ENCODE assay signal across 12 cellular contexts in genomic region chr10:11881477-11882417, GRCh38. TPM values are rescaled to one million over a fixed set of nuclear protein-coding genes. Genes with fewer than 3 reads are reported as not detected.
DNase-seq lines count a peak whose midpoint lies in the region; ATAC-seq, FAIRE-seq and TF ChIP-seq lines count a peak whose summit lies in the region.
"Had no signal": no experiment of that assay in that cellular context is flagged by ENCODE, and none has a peak within 500 bp of the region (broad histone marks: within the 10 kb centered on the region; RNA-seq: fewer than 3 reads in every experiment).

No MANE protein-coding gene starts in this region.

- no peaks in the 10 kb centered on the region for H3K36me3 Mint-ChIP-seq in glutamatergic neuron (ENCODE audit: unreplicated experiment)
- H3K36me3 Mint-ChIP-seq in activated T-cell treated with anti-CD3 and anti-CD28 coated beads, Interleukin-2, amount 50 U/mL, for 72 hours (ENCODE audit: insufficient read depth in 2 of 2) = no peaks in the 10 kb centered on the region

- DNase-seq in DMS53 (lab: John Stamatoyannopoulos, UW) (peak; percentile 60), DMS53 treated with DMSO at 0.1 percent for 48 hours (lab: John Stamatoyannopoulos, UW; ENCODE audit: unreplicated experiment) (no peak), RCC 7860 (ENCODE audit: low spot score) (peak; percentile 98), glutamatergic neuron (no peak), thyroid gland (peak; percentile 37 to 52), vagina (ENCODE audit: extremely low spot score in 2 of 2) (no peak)
- no peak for DNase-seq in activated T-cell treated with anti-CD3 and anti-CD28 coated beads, Interleukin-2, amount 50 U/mL, for 72 hours
- DNase-seq: activated T-cell treated with anti-CD3 and anti-CD28 coated beads, Interleukin-2, amount 50 U/mL, for 1 hour; NCI-H446 had no signal

- peak; percentile 92 for FAIRE-seq in RCC 7860 (lab: Jason Lieb, UNC)
- FAIRE-seq: A204.1 had no signal

- intact Hi-C loops in thyroid gland (cut with DNase I) (no loop called here), vagina (cut with DNase I) (no loop called here)

- H3K27me3 ChIP-seq in thyroid gland (no peaks in the 10 kb centered on the region), vagina (no peaks in the 10 kb centered on the region)

- H3K4me1 ChIP-seq in thyroid gland = peaks cover 29 to 59% of the 10 kb centered on the region in 2 donors
- no peaks in the 10 kb centered on the region for H3K4me1 ChIP-seq in vagina
- H3K4me1 ChIP-seq: prostate gland had no signal

- peak; percentile 33 for TF ChIP-seq CTCF in glutamatergic neuron (IDR thresholded peaks at IDR 0.05; ENCODE audit: partially characterized antibody, unreplicated experiment)
- TF ChIP-seq CTCF in thyroid gland (IDR thresholded peaks at IDR 0.05) = peak in 1 of 6 experiments; percentile 20
- no peak for TF ChIP-seq CTCF in vagina (IDR thresholded peaks at IDR 0.05)

- no peak overlapping the region for H3K4me3 Mint-ChIP-seq in glutamatergic neuron (ENCODE audit: unreplicated experiment)
- no peak overlapping the region for H3K4me3 Mint-ChIP-seq in activated T-cell treated with anti-CD3 and anti-CD28 coated beads, Interleukin-2, amount 50 U/mL, for 72 hours

- H3K9me3 ChIP-seq in thyroid gland = no peaks in the 10 kb centered on the region
- no peaks in the 10 kb centered on the region for H3K9me3 ChIP-seq in vagina
- H3K9me3 ChIP-seq: prostate gland had no signal

- 83 to 85% methylated on average over 21 of the region's 21 CpGs for WGBS in thyroid gland, 2 donors

- TF ChIP-seq POLR2A in thyroid gland (IDR thresholded peaks at IDR 0.05) = no peak
- no peak for TF ChIP-seq POLR2A in vagina (IDR thresholded peaks at IDR 0.05)

- no peak for ATAC-seq in activated T-cell treated with anti-CD3 and anti-CD28 coated beads, Interleukin-2, amount 50 U/mL, for 72 hours (replicated peaks in 1 of 2)
- no peak for ATAC-seq in GM21360 (IDR thresholded peaks at IDR 0.05; ENCODE audit: unreplicated experiment)

- peaks cover 3% of the 10 kb centered on the region for H3K27me3 Mint-ChIP-seq in glutamatergic neuron (ENCODE audit: unreplicated experiment)
- no peaks in the 10 kb centered on the region for H3K27me3 Mint-ChIP-seq in activated T-cell treated with anti-CD3 and anti-CD28 coated beads, Interleukin-2, amount 50 U/mL, for 72 hours (ENCODE audit: low read depth)

- H3K27ac ChIP-seq in thyroid gland (peak overlapping the region in 1 of 3 donors; percentile 33), vagina (no peak overlapping the region)
- H3K27ac ChIP-seq: prostate gland had no signal

- H3K36me3 ChIP-seq in thyroid gland (no peaks in the 10 kb centered on the region), vagina (no peaks in the 10 kb centered on the region)
- H3K36me3 ChIP-seq: prostate gland had no signal

- no peak overlapping the region for H3K4me3 ChIP-seq in thyroid gland (replicated peaks in 1 of 3)
- H3K4me3 ChIP-seq in vagina = no peak overlapping the region
- H3K4me3 ChIP-seq: prostate gland had no signal

- no peak overlapping the region for H3K27ac Mint-ChIP-seq in glutamatergic neuron (ENCODE audit: unreplicated experiment)
- no peak overlapping the region for H3K27ac Mint-ChIP-seq in activated T-cell treated with anti-CD3 and anti-CD28 coated beads, Interleukin-2, amount 50 U/mL, for 72 hours

- H3K4me1 Mint-ChIP-seq in glutamatergic neuron (ENCODE audit: low read depth, unreplicated experiment) = no peaks in the 10 kb centered on the region
- no peaks in the 10 kb centered on the region for H3K4me1 Mint-ChIP-seq in activated T-cell treated with anti-CD3 and anti-CD28 coated beads, Interleukin-2, amount 50 U/mL, for 72 hours (ENCODE audit: low read depth)

- H3K9me3 Mint-ChIP-seq in glutamatergic neuron (ENCODE audit: unreplicated experiment) = no peaks in the 10 kb centered on the region
- H3K9me3 Mint-ChIP-seq in activated T-cell treated with anti-CD3 and anti-CD28 coated beads, Interleukin-2, amount 50 U/mL, for 72 hours = no peaks in the 10 kb centered on the region

RNA-seq across cellular contexts. Expression of gene PROSER2, which starts 58.6 kb away (rescaled TPM):
- total RNA-seq in glutamatergic neuron (ENCODE audit: unreplicated experiment) = not detected
- total RNA-seq in thyroid gland = 10 to 100 TPM; 11.5 to 19.8 (median 13.4) TPM
- total RNA-seq in activated T-cell treated with anti-CD3 and anti-CD28 coated beads, Interleukin-2, amount 50 U/mL, for 72 hours = 1 to 10 TPM; 1.1 to 1.6 TPM
- total RNA-seq in vagina = 8.1 TPM

Comparison
In these comparisons a context has a peak if more than half of its experiments do, and no peak if none do; other contexts are left out.
1. DNase-seq: peak in DMS53 (single experiment), RCC 7860 (single experiment) and thyroid gland (2 of 2); none in DMS53 treated with DMSO at 0.1 percent for 48 hours (single experiment), glutamatergic neuron (single experiment), activated T-cell treated with anti-CD3 and anti-CD28 coated beads, Interleukin-2, amount 50 U/mL, for 72 hours (0 of 2) and vagina (0 of 2).